Comparison of ENCODE assay signal across 22 cellular contexts in the genomic region with DNA sequence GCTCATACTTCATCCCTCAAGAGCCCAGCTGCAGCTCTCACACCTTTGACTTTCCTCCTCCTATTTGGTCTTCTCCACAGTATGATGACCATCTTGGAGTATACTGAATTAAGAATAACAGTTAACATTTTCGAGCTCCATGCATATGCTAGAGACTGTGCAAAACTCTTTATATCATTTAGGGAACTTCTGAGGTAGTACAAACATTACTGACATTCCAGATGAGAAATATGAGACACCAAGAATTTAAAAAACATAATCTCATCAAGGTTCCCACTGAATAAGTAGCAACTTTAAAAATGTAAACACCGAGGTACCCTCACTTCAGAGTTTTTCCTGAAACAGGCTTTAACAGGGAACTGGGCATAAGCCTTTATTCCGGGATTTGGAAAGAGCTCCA. TPM values are rescaled to one million over a fixed set of nuclear protein-coding genes. Genes with fewer than 3 reads are reported as not detected.
"Had no signal": no experiment of that assay in that cellular context is flagged by ENCODE, and none has a peak within 500 bp of the region (broad histone marks: within the 10 kb centered on the region; RNA-seq: fewer than 3 reads in every experiment).

No MANE protein-coding gene starts in this region.

- H3K36me3 ChIP-seq: esophagus muscularis mucosa, suprapubic skin, tibial nerve had no signal

- H3K4me2 ChIP-seq: smooth muscle cell had no signal

- ATAC-seq: effector memory CD8-positive, alpha-beta T cell; left cardiac atrium; left ventricle myocardium superior; psoas muscle; sciatic nerve; stimulated activated effector memory CD8-positive, alpha-beta T cell treated with anti-CD3 and anti-CD28 coated beads, Interleukin-12 subunit alpha, Interleukin-12 subunit beta, amount 100 ng/mL, for 72 hours; stimulated activated naive CD8-positive, alpha-beta T cell treated with anti-CD3 and anti-CD28 coated beads, Interleukin-15, Interleukin-2, amounts not matched to agents 100 U/mL and 50 U/mL, for 24 hours had no signal

- H3K4me3 ChIP-seq: esophagus muscularis mucosa, lung, psoas muscle, smooth muscle cell, suprapubic skin, tibial nerve had no signal

- H3K27ac ChIP-seq: epithelial cell of prostate, esophagus muscularis mucosa, psoas muscle, suprapubic skin had no signal

- DNase-seq: central memory CD4-positive, alpha-beta T cell; effector memory CD8-positive, alpha-beta T cell; foreskin fibroblast; immature natural killer cell; kidney; left cardiac atrium; left ventricle myocardium superior; mesenchymal stem cell; naive B cell; retina; stimulated activated CD4-positive, alpha-beta T cell treated with anti-CD3 and anti-CD28 coated beads, Interleukin-4, amount 100 ng/mL, for 1 hour; stimulated activated CD8-positive, alpha-beta memory T cell treated with anti-CD3 and anti-CD28 coated beads, Interleukin-4, amount 100 ng/mL, for 48 hours; stimulated activated naive CD8-positive, alpha-beta T cell treated with anti-CD3 and anti-CD28 coated beads, Interleukin-15, Interleukin-2, amounts not matched to agents 100 U/mL and 50 U/mL, for 24 hours had no signal

- H3K4me1 ChIP-seq: psoas muscle, suprapubic skin had no signal

- H3K9me3 ChIP-seq: esophagus muscularis mucosa, psoas muscle, suprapubic skin, tibial nerve had no signal

- H3K27me3 ChIP-seq: suprapubic skin, tibial nerve had no signal

RNA-seq across cellular contexts. Expression of gene FMO3, which starts 22.7 kb away (rescaled TPM):
- total RNA-seq: smooth muscle cell had no signal
- polyA plus RNA-seq: immature natural killer cell, smooth muscle cell had no signal
